ENCODE assay signal across 1 cellular context in the genomic region with DNA sequence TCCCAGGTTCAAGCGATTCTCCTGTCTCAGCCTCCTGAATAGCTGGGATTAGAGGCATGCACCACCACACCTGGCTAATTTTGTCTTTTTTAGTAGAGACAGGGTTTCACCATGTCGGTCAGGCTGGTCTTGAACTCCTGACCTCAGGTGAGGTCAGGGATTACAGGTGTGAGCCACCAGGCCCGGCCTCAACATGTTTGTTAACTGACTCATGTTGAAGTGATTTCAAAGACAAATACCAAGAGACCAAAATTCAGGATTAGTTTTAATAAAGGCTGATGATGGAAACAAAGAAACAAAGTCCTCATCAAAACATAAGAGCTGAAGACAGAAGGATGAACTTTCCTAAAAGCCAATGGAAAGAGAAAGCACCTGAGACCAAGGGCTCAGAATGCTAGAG.
TF ChIP-seq lines count a peak whose summit lies in the region.

No MANE protein-coding gene starts in this region.

TF ChIP-seq in HCT116, 20 proteins besides CTCF, POLR2A, EP300 and RAD21 (continued from another document):
- TF ChIP-seq REST (IDR thresholded peaks at IDR 0.05; ENCODE audit: low read depth) (no peak), CEBPB (IDR thresholded peaks at IDR 0.05; ENCODE audit: low read depth) (no peak), ATF3 (IDR thresholded peaks at IDR 0.05) (no peak), ELF1 (IDR thresholded peaks at IDR 0.05; ENCODE audit: borderline replicate concordance, low read depth) (no peak), EZH2 (IDR thresholded peaks at IDR 0.05) (no peak), SP1 (IDR thresholded peaks at IDR 0.05; ENCODE audit: low read depth) (no peak)
